In genomic region chr16:18801197-18801972, GRCh38 we compare ENCODE assay signal across 8 cellular contexts. TPM values are rescaled to one million over a fixed set of nuclear protein-coding genes. Genes with fewer than 3 reads are reported as not detected.
DNase-seq lines count a peak whose midpoint lies in the region; ATAC-seq and TF ChIP-seq lines count a peak whose summit lies in the region.

Gene ARL6IP1, minus strand, starts transcription at chr16:18801549. Its CDS starts 83 bp downstream, at chr16:18801466.

- H3K4me3 ChIP-seq in AG04450 (ENCODE audit: low read depth, low read length) (peak within 1 kb of the TSS; percentile 93), spleen (peak within 1 kb of the TSS; percentile 76 to 97 (median 89))

- H3K27me3 Mint-ChIP-seq in WTC11 (ENCODE audit: low read depth) (no peaks in the 10 kb centered on the region), immature natural killer cell (ENCODE audit: low read depth in 3 of 3) (peaks cover 11 to 19% (median 19%) of the 10 kb centered on the region in 3 donors)

- no peaks in the 10 kb centered on the region for H3K9me3 Mint-ChIP-seq in WTC11
- H3K9me3 Mint-ChIP-seq in immature natural killer cell = no peaks in the 10 kb centered on the region

- no peaks in the 10 kb centered on the region for H3K27me3 ChIP-seq in AG04450 (ENCODE audit: control insufficient read depth, insufficient read depth, low read length)
- no peaks in the 10 kb centered on the region for H3K27me3 ChIP-seq in spleen (replicated peaks in 1 of 7)

- H3K4me1 Mint-ChIP-seq in WTC11 (peaks cover 51% of the 10 kb centered on the region), immature natural killer cell (peaks cover 48 to 66% of the 10 kb centered on the region in 2 donors)

- peak; percentile 57 to 98 (median 96) for TF ChIP-seq POLR2A in spleen (IDR thresholded peaks at IDR 0.05)

- H3K36me3 Mint-ChIP-seq in WTC11 (peaks cover 19% of the 10 kb centered on the region), immature natural killer cell (peaks cover 3 to 9% (median 6%) of the 10 kb centered on the region in 3 donors)

- DNase-seq in AG04450 (ENCODE audit: low read depth, low spot score) (peak; percentile 99), NCI-H2227 treated with DMSO at 0.1 percent for 48 hours (lab: John Stamatoyannopoulos, UW) (peak; percentile 99), WTC11 (ENCODE audit: low spot score) (peak; percentile 99), caudate nucleus (lab: John Stamatoyannopoulos, UW) (peak; percentile 87 to 100 (median 99)), immature natural killer cell (peak; percentile 99), spleen (peak; percentile 99)

- H3K27ac ChIP-seq in AG04450 (ENCODE audit: low read depth, low read length) (peak within 1 kb of the TSS; percentile 85), caudate nucleus (ENCODE audit: low read depth, low read length) (peak within 1 kb of the TSS; percentile 97), spleen (peak within 1 kb of the TSS; percentile 85 to 97 (median 92))

- H3K27ac Mint-ChIP-seq in WTC11 (peak within 1 kb of the TSS; percentile 100), immature natural killer cell (peak within 1 kb of the TSS; percentile 85 to 98 (median 95))

- peaks cover 23 to 89% (median 59%) of the 10 kb centered on the region in 6 donors for H3K4me1 ChIP-seq in spleen

- peak within 1 kb of the TSS; percentile 88 for H3K4me3 Mint-ChIP-seq in WTC11
- peak within 1 kb of the TSS; percentile 91 to 97 (median 94) for H3K4me3 Mint-ChIP-seq in immature natural killer cell

- POLR2A ChIA-PET in AG04450 (lab: Yijun Ruan, JAX) (interaction anchor here (0.6 to 4.5 kb wide), 17 partner anchors 9 to 722 kb away, joined by 3 to 133 read pairs (median 5); partner anchors contain the start of genes CCP110, COQ7, RPS15A and SMG1), WTC11 (lab: Charles Lee) (interaction anchor here (0.5 to 5.2 kb wide), 13 partner anchors 9 to 1668 kb away, joined by 3 to 60 read pairs (median 3); partner anchors contain the start of genes COQ7, RPS15A and TMC7)

- H3K36me3 ChIP-seq in spleen = peaks cover 0 to 27% (median 3%) of the 10 kb centered on the region in 6 donors

- WGBS in spleen, 5 donors = 0 to 1% (median 1%) methylated on average over 29 to 75 of the region's 75 CpGs

- intact Hi-C loops in spleen (cut with DNase I; ENCODE audit: low total_unique reads) = loop anchor here (10.0 kb wide), 2 partner anchors 123 to 163 kb away; partner anchors contain the start of gene SMG1

- peak; percentile 94 for ATAC-seq in GM18873 (IDR thresholded peaks at IDR 0.05; ENCODE audit: low FRiP score, unreplicated experiment)
- peak; percentile 92 for ATAC-seq in HG03159 (IDR thresholded peaks at IDR 0.05; ENCODE audit: unreplicated experiment)
- ATAC-seq in WTC11 = peak; percentile 98

- TF ChIP-seq CTCF in AG04450 (IDR thresholded peaks at IDR 0.05; ENCODE audit: low read depth, low read length) (peak; percentile 86), WTC11 (IDR thresholded peaks at IDR 0.05) (peak; percentile 71), spleen (IDR thresholded peaks at IDR 0.05 in 8 of 11, conservative IDR thresholded peaks at IDR 0.05 in 3 of 11) (peak; percentile 97 to 100 (median 99))

- H3K9me3 ChIP-seq in AG04450 (ENCODE audit: control insufficient read depth, insufficient read depth, low read length) (peaks cover 4% of the 10 kb centered on the region; the same call in 1 of the 2 replicates), spleen (no peaks in the 10 kb centered on the region)

- CTCF ChIA-PET in AG04450 (lab: Charles Lee) = interaction anchor here (0.6 to 2.7 kb wide), 44 partner anchors 8 to 701 kb away, joined by 3 to 54 read pairs (median 5); partner anchors contain the start of genes RPS15A and TMC7
- CTCF ChIA-PET in WTC11 (lab: Charles Lee) = interaction anchor here (0.6 to 2.3 kb wide), 23 partner anchors 10 to 204 kb away, joined by 3 to 40 read pairs (median 4); partner anchors contain the start of genes RPS15A, SMG1 and TMC7

TF ChIP-seq in WTC11, 78 proteins besides CTCF, POLR2A, EP300 and RAD21 (continues in another document):
- TF ChIP-seq CDX4 (CRISPR knock-in tag; IDR thresholded peaks at IDR 0.05; ENCODE audit: borderline replicate concordance) (no peak), E2F4 (CRISPR knock-in tag; IDR thresholded peaks at IDR 0.05; ENCODE audit: borderline replicate concordance, low read depth) (peak; percentile 87; the same call in 1 of the 2 replicates), KAT7 (CRISPR knock-in tag; IDR thresholded peaks at IDR 0.05; ENCODE audit: borderline replicate concordance) (0 out of 2 replicates have a peak, but pooled peaks have one; percentile 36), TCF7 (CRISPR knock-in tag; IDR thresholded peaks at IDR 0.05; ENCODE audit: low read depth) (0 out of 2 replicates have a peak, but pooled peaks have one; percentile 80), HMGXB4 (CRISPR knock-in tag; IDR thresholded peaks at IDR 0.05) (peak; percentile 73), ZNF512 (CRISPR knock-in tag; IDR thresholded peaks at IDR 0.05; ENCODE audit: borderline replicate concordance) (0 out of 2 replicates have a peak, but pooled peaks have one; percentile 18), ETV6 (CRISPR knock-in tag; IDR thresholded peaks at IDR 0.05) (peak; percentile 36; the same call in 1 of the 2 replicates)

RNA-seq across cellular contexts. Expression of gene ARL6IP1, which starts in this region (rescaled TPM):
- polyA plus RNA-seq in AG04450 (2011; rRNA removed) = 129 and 155 TPM in 2 replicates
- 228 and 232 TPM in 2 replicates for polyA minus RNA-seq in AG04450 (2011; rRNA and poly(A)+ RNA removed)
- total RNA-seq in WTC11 (2021) = 137 to 172 TPM (median 151 TPM) in 3 replicates
- 100 to 1,000 TPM; 267 to 497 (median 308) TPM for polyA plus RNA-seq in immature natural killer cell
- 100 to 1,000 TPM in 3 of 7 donors, 10 to 100 TPM in 4; 76.1 to 245 (median 99.1) TPM for total RNA-seq in spleen
- polyA plus RNA-seq in spleen = 10 to 100 TPM; 36.6 to 70.0 (median 66.1) TPM

Comparison
In these comparisons a context has a peak if more than half of its experiments do, and no peak if none do; other contexts are left out.
1. Peak in every context shown above with its lines: DNase-seq, ATAC-seq, H3K4me3 ChIP-seq and H3K27ac ChIP-seq.